In the genomic region with DNA sequence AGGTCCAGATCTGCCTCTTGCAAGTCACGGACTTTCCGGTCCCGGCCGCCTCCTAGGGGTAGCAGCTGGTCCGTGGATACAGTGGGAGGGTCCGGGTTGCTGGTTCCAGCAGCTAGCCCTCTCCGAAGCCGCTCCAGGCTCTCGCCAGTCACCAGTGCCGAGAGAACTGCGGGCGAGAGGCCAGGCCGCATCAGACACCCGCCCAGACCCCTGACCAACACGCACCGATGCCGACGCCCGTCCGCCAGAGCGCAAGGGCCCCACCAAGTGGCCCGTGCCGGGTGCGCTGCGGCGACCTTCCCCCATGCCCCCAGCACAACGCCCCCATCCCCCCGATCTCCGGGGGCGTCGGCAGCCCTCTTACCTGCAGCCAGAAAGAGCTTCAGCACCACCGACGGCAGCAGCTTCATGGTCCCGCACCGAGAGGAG, we compare ENCODE assay signal across 1 cellular context.
TF ChIP-seq lines count a peak whose summit lies in the region.

No MANE protein-coding gene starts in this region.

TF ChIP-seq in neural cell, 6 proteins besides CTCF, POLR2A, EP300 and RAD21 (continued from another document):
- TF ChIP-seq REST (IDR thresholded peaks at IDR 0.05; ENCODE audit: borderline replicate concordance) (no peak), POLR2AphosphoS5 (IDR thresholded peaks at IDR 0.05) (no peak)
TF ChIP-seq in neural cell: peak in this region for 0.
